Comparison of ENCODE assay signal across 1 cellular context in genomic region chr3:197466586-197467399, GRCh38.
TF ChIP-seq lines count a peak whose summit lies in the region.

No MANE protein-coding gene starts in this region.

TF ChIP-seq in H1, 55 proteins besides CTCF, POLR2A, EP300 and RAD21 (continued from another document):
- TF ChIP-seq SRF (IDR thresholded peaks at IDR 0.05; ENCODE audit: low read depth, low read length) (no peak), CHD2 (IDR thresholded peaks at IDR 0.05; ENCODE audit: low read length) (no peak)
- TF ChIP-seq, protein P1, sequence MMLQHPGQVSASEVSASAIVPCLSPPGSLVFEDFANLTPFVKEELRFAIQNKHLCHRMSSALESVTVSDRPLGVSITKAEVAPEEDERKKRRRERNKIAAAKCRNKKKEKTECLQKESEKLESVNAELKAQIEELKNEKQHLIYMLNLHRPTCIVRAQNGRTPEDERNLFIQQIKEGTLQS (IDR thresholded peaks at IDR 0.05; ENCODE audit: insufficient read depth, low read depth, low read length) = no peak
